9 cellular contexts compared by ENCODE assay signal in genomic region chr1:206606867-206607266, GRCh38. TPM values are rescaled to one million over a fixed set of nuclear protein-coding genes. Genes with fewer than 3 reads are reported as not detected.
A peak's percentile ranks its signal among the peaks of the same experiment; 100 is the strongest.
DNase-seq lines count a peak whose midpoint lies in the region; ATAC-seq, FAIRE-seq and TF ChIP-seq lines count a peak whose summit lies in the region.
"Had no signal": no experiment of that assay in that cellular context is flagged by ENCODE, and none has a peak within 500 bp of the region (broad histone marks: within the 10 kb centered on the region; RNA-seq: fewer than 3 reads in every experiment).

No MANE protein-coding gene starts in this region.

- no peak for FAIRE-seq in D721Med (lab: Jason Lieb, UNC)

- no peak overlapping the region for H3K4me2 ChIP-seq in hepatocyte

- POLR2A ChIA-PET in HEK293T (lab: Yijun Ruan, JAX), result no interaction called here

- DNase-seq in D721Med (ENCODE audit: insufficient read length, low spot score) (no peak), HEK293T (ENCODE audit: extremely low spot score) (peak; percentile 60), hepatocyte (ENCODE audit: low spot score) (peak; percentile 40), HK-2 (ENCODE audit: unreplicated experiment) (no peak), vagina (ENCODE audit: extremely low spot score in 2 of 2) (no peak), medulla oblongata (ENCODE audit: extremely low spot score) (no peak)

- H3K27ac ChIP-seq in hepatocyte, result no peak overlapping the region
- H3K27ac ChIP-seq in vagina, result no peak overlapping the region
- H3K27ac ChIP-seq: neutrophil had no signal

- ATAC-seq in SK-N-SH treated with all-trans-retinoic acid at 6 μM for 48 hours (peak; percentile 89), GM18868 (IDR thresholded peaks at IDR 0.05; ENCODE audit: unreplicated experiment) (no peak)

- intact Hi-C loops in vagina (cut with DNase I), result no loop called here

- H3K4me3 ChIP-seq in hepatocyte (no peak overlapping the region), vagina (no peak overlapping the region)

- no peak overlapping the region for H2AFZ ChIP-seq in hepatocyte

- CTCF ChIA-PET in HEK293T (lab: Yijun Ruan, JAX), result interaction anchor here (1.1 to 1.5 kb wide), 3 partner anchors 15 to 137 kb away, joined by 4 read pairs; partner anchors contain the start of gene IKBKE

- 62% methylated on average over 3 of the region's 3 CpGs for WGBS in hepatocyte (ENCODE audit: low lambda C conversion rate, missing lambda C conversion rate)

- no peaks in the 10 kb centered on the region for H3K9me3 ChIP-seq in hepatocyte (ENCODE audit: low read depth)
- no peaks in the 10 kb centered on the region for H3K9me3 ChIP-seq in vagina
- H3K9me3 ChIP-seq: neutrophil had no signal

- H3K9me2 ChIP-seq in hepatocyte (replicated peaks; ENCODE audit: insufficient read depth), result no peaks in the 10 kb centered on the region

- H3K36me3 ChIP-seq in hepatocyte (replicated peaks; ENCODE audit: insufficient read depth, low read depth), result no peaks in the 10 kb centered on the region
- peaks cover 5 to 67% of the 10 kb centered on the region in 2 donors for H3K36me3 ChIP-seq in vagina

- peaks cover 13% of the 10 kb centered on the region for H3K79me2 ChIP-seq in hepatocyte

- no peak for TF ChIP-seq POLR2A in vagina (IDR thresholded peaks at IDR 0.05)

- H4K20me1 ChIP-seq in hepatocyte (ENCODE audit: insufficient read depth, poor library complexity, severe bottlenecking), result no peaks in the 10 kb centered on the region

- H3K27me3 ChIP-seq in hepatocyte (no peaks in the 10 kb centered on the region), vagina (no peaks in the 10 kb centered on the region)
- H3K27me3 ChIP-seq: neutrophil had no signal

- H3K4me1 ChIP-seq in hepatocyte (ENCODE audit: insufficient read depth) (peaks cover 5% of the 10 kb centered on the region), vagina (peaks cover 9% of the 10 kb centered on the region)

- TF ChIP-seq CTCF in D721Med (IDR thresholded peaks at IDR 0.05; ENCODE audit: insufficient read depth, missing control alignments) (peak; percentile 26), hepatocyte (IDR thresholded peaks at IDR 0.05; ENCODE audit: poor library complexity) (peak; percentile 48), vagina (IDR thresholded peaks at IDR 0.05) (no peak)

TF ChIP-seq in HEK293T, 16 proteins besides CTCF, POLR2A, EP300 and RAD21:
- TF ChIP-seq TARDBP (IDR thresholded peaks at IDR 0.05), result no peak
- no peak for TF ChIP-seq FOXK2 (IDR thresholded peaks at IDR 0.05)
- TF ChIP-seq NFRKB (IDR thresholded peaks at IDR 0.05), result no peak
- TF ChIP-seq CTBP1 (IDR thresholded peaks at IDR 0.05; ENCODE audit: borderline replicate concordance), result no peak
- no peak for TF ChIP-seq ARNT (IDR thresholded peaks at IDR 0.05)
- no peak for TF ChIP-seq LEF1 (IDR thresholded peaks at IDR 0.05; ENCODE audit: borderline replicate concordance)
- TF ChIP-seq ELF4 (IDR thresholded peaks at IDR 0.05), result no peak
- TF ChIP-seq ZNF384 (IDR thresholded peaks at IDR 0.05), result no peak
- TF ChIP-seq SP1 (IDR thresholded peaks at IDR 0.05), result no peak
- TF ChIP-seq SUZ12 (IDR thresholded peaks at IDR 0.05), result no peak
- no peak for TF ChIP-seq FOXA1 (IDR thresholded peaks at IDR 0.05)
- no peak for TF ChIP-seq PKNOX1 (IDR thresholded peaks at IDR 0.05)
- no peak for TF ChIP-seq BHLHE40 (IDR thresholded peaks at IDR 0.05; ENCODE audit: borderline replicate concordance)
- no peak for TF ChIP-seq FOXM1 (IDR thresholded peaks at IDR 0.05; ENCODE audit: borderline replicate concordance)
- TF ChIP-seq HDGF (IDR thresholded peaks at IDR 0.05; ENCODE audit: borderline replicate concordance), result no peak
- no peak for TF ChIP-seq L3MBTL2 (conservative IDR thresholded peaks at IDR 0.05)
TF ChIP-seq in HEK293T: peak in this region for 0.

TF ChIP-seq in SK-N-SH treated with all-trans-retinoic acid at 6 μM for 48 hours, 23 proteins besides CTCF, POLR2A, EP300 and RAD21:
- TF ChIP-seq SNAI2 (CRISPR knock-in tag; IDR thresholded peaks at IDR 0.05) (no peak), TSHZ2 (CRISPR knock-in tag; IDR thresholded peaks at IDR 0.05) (no peak), ISL1 (CRISPR knock-in tag; IDR thresholded peaks at IDR 0.05) (no peak), OSR1 (CRISPR knock-in tag; IDR thresholded peaks at IDR 0.05) (no peak), RARB (CRISPR knock-in tag; IDR thresholded peaks at IDR 0.05) (no peak), GLIS3 (CRISPR knock-in tag; IDR thresholded peaks at IDR 0.05) (no peak), PPARA (CRISPR knock-in tag; IDR thresholded peaks at IDR 0.05; ENCODE audit: borderline replicate concordance) (no peak), CSRNP3 (CRISPR knock-in tag; IDR thresholded peaks at IDR 0.05) (no peak), ARNTL (CRISPR knock-in tag; IDR thresholded peaks at IDR 0.05; ENCODE audit: borderline replicate concordance, low read depth) (no peak), POU6F1 (CRISPR knock-in tag; IDR thresholded peaks at IDR 0.05; ENCODE audit: borderline replicate concordance, low read depth) (no peak), ZFP3 (CRISPR knock-in tag; IDR thresholded peaks at IDR 0.05) (no peak), ZFP30 (CRISPR knock-in tag; IDR thresholded peaks at IDR 0.05) (no peak), ZC3H10 (CRISPR knock-in tag; IDR thresholded peaks at IDR 0.05) (no peak), BACH2 (CRISPR knock-in tag; IDR thresholded peaks at IDR 0.05; ENCODE audit: borderline replicate concordance) (no peak)

RNA-seq across cellular contexts. Expression of gene EIF2D, which starts 5.4 kb away (rescaled TPM):
- total RNA-seq in hepatocyte (30.1 and 40.4 TPM in 2 replicates), vagina (48.9 TPM)
- 25.7 and 27.7 TPM in 2 replicates for polyA plus RNA-seq in hepatocyte

RNA-seq across cellular contexts. Expression of gene DYRK3, which starts 28.5 kb away (rescaled TPM):
- total RNA-seq in hepatocyte (4.6 and 6.2 TPM in 2 replicates), vagina (5.9 TPM)
- 5.8 and 8.9 TPM in 2 replicates for polyA plus RNA-seq in hepatocyte

Comparison
In these comparisons a context has a peak if more than half of its experiments do, and no peak if none do; other contexts are left out.
1. DNase-seq: peak in HEK293T (single experiment) and hepatocyte (single experiment); none in D721Med (single experiment), HK-2 (single experiment), vagina (0 of 2) and medulla oblongata (single experiment).
2. CTCF ChIP-seq: peak in D721Med (single experiment) and hepatocyte (single experiment); none in vagina (0 of 3).